ENCODE assay signal across 38 cellular contexts in the genomic region with DNA sequence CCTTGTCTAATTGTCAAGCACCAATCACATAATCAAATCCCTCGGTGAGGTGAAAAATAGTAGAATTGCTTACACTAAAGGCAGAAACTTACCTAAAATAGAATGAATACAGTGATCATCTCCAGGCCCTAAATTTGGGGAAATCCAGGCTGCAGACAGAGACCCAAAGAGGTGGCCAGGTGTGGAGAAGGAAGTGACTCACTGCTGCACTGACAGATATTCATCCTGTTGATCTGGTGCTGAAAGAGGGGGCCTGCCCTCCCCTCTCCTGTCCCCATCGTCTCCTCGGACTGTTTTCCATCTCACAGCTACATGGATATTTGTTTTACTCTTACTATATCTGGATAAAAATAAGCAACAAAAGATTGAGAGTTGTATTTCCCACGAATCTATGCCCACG. TPM values are rescaled to one million over a fixed set of nuclear protein-coding genes. Genes with fewer than 3 reads are reported as not detected.
"Had no signal": no experiment of that assay in that cellular context is flagged by ENCODE, and none has a peak within 500 bp of the region (broad histone marks: within the 10 kb centered on the region; RNA-seq: fewer than 3 reads in every experiment).

No MANE protein-coding gene starts in this region.

- H3K36me3 ChIP-seq: cardiac muscle cell, colonic mucosa, sigmoid colon, transverse colon, WERI-Rb-1 had no signal

- H3K27me3 ChIP-seq: cardiac muscle cell, colonic mucosa, testis had no signal

- H3K4me1 ChIP-seq: colonic mucosa, parathyroid adenoma, psoas muscle, sigmoid colon, testis, transverse colon had no signal

- H3K4me3 ChIP-seq: cardiac muscle cell, colonic mucosa, dorsolateral prefrontal cortex, psoas muscle, sigmoid colon, testis, transverse colon had no signal

- H3K36me3 Mint-ChIP-seq: mesothelial cell of epicardium; naive B cell; stimulated activated memory B cell treated with anti-CD40 and anti-IgM and Interleukin-4, amounts not matched to agents 10 μg/mL and 1 μg/mL and 100 μg/mL, for 72 hours had no signal

- H3K9me3 ChIP-seq: colonic mucosa, psoas muscle, sigmoid colon, testis, transverse colon had no signal

- H3K4me1 Mint-ChIP-seq: mesothelial cell of epicardium; naive B cell; stimulated activated memory B cell treated with anti-CD40 and anti-IgM and Interleukin-4, amounts not matched to agents 10 μg/mL and 1 μg/mL and 100 μg/mL, for 72 hours had no signal

- H3K27ac Mint-ChIP-seq: activated T-cell treated with anti-CD3 and anti-CD28 coated beads, Interleukin-2, amount 50 U/mL, for 24 hours; activated T-helper 2 cell treated with anti-CD3 and anti-CD28 coated beads, Interferon-gamma antibody, Interleukin-2, Interleukin-4, amounts not matched to agents 10 μg/mL and 5 μg/mL and 100 μg/mL, durations not matched to agents 14 hours and 24 hours and 36 hours; immature natural killer cell; mesothelial cell of epicardium; naive B cell; stimulated activated memory B cell treated with anti-CD40 and anti-IgM and Interleukin-4, amounts not matched to agents 10 μg/mL and 1 μg/mL and 100 μg/mL, for 72 hours; T-helper 17 cell had no signal

- H3K4me3 Mint-ChIP-seq: activated T-cell treated with anti-CD3 and anti-CD28 coated beads, Interleukin-2, amount 50 U/mL, for 24 hours; immature natural killer cell; mesothelial cell of epicardium; naive B cell; stimulated activated memory B cell treated with anti-CD40 and anti-IgM and Interleukin-4, amounts not matched to agents 10 μg/mL and 1 μg/mL and 100 μg/mL, for 72 hours; T-helper 17 cell had no signal

- DNase-seq: activated CD4-positive, alpha-beta T cell treated with anti-CD3 and anti-CD28 coated beads for 48 hours; activated CD4-positive, alpha-beta T cell treated with anti-CD3 and anti-CD28 coated beads, Interleukin-2, amount 50 U/mL, for 48 hours; activated CD8-positive, alpha-beta memory T cell treated with anti-CD3 and anti-CD28 coated beads, Interleukin-2, amount 50 U/mL, for 48 hours; activated T-cell treated with anti-CD3 and anti-CD28 coated beads, Interleukin-2, amount 50 U/mL, for 24 hours; anterior cingulate cortex; cerebellar nuclear complex; colonic mucosa; dorsolateral prefrontal cortex; effector memory CD4-positive, alpha-beta T cell; erythroblast; head of caudate nucleus; hippocampal formation; immature natural killer cell; kidney; left colon; naive B cell; nucleus accumbens; psoas muscle; sigmoid colon; small intestine; stimulated activated CD4-positive, alpha-beta T cell treated with anti-CD3 and anti-CD28 coated beads, Interleukin-4, amount 100 ng/mL, for 24 hours; T-helper 17 cell; T1000; testis; transverse colon; WERI-Rb-1 had no signal

- ATAC-seq: left colon; psoas muscle; SK-N-SH treated with all-trans-retinoic acid at 6 μM for 48 hours; stimulated activated memory B cell treated with anti-CD40 and anti-IgM and Interleukin-4, amounts not matched to agents 10 μg/mL and 1 μg/mL and 100 μg/mL, for 72 hours; T-helper 17 cell had no signal

- H3K27ac ChIP-seq: cardiac muscle cell, colonic mucosa, dorsolateral prefrontal cortex, parathyroid adenoma, psoas muscle, sigmoid colon, testis, transverse colon, WERI-Rb-1 had no signal

- H3K9me3 Mint-ChIP-seq: activated T-cell treated with anti-CD3 and anti-CD28 coated beads, Interleukin-2, amount 50 U/mL, for 24 hours; activated T-helper 2 cell treated with anti-CD3 and anti-CD28 coated beads, Interferon-gamma antibody, Interleukin-2, Interleukin-4, amounts not matched to agents 10 μg/mL and 5 μg/mL and 100 μg/mL, durations not matched to agents 14 hours and 24 hours and 36 hours; immature natural killer cell; naive B cell; stimulated activated memory B cell treated with anti-CD40 and anti-IgM and Interleukin-4, amounts not matched to agents 10 μg/mL and 1 μg/mL and 100 μg/mL, for 72 hours had no signal

RNA-seq across cellular contexts. Expression of gene OR2Y1, which starts 15.9 kb away (rescaled TPM):
- total RNA-seq: activated T-helper 2 cell treated with anti-CD3 and anti-CD28 coated beads, Interferon-gamma antibody, Interleukin-2, Interleukin-4, amounts not matched to agents 10 μg/mL and 5 μg/mL and 100 μg/mL, durations not matched to agents 14 hours and 24 hours and 36 hours; cardiac muscle cell; colonic mucosa; dorsolateral prefrontal cortex; fibroblast of lung; fibroblast of villous mesenchyme; kidney; left colon; lower leg skin; mesothelial cell of epicardium; psoas muscle; sigmoid colon; T-helper 17 cell; testis; transverse colon; urinary bladder had no signal
- polyA plus RNA-seq: adipose tissue, cardiac muscle cell, fibroblast of lung, immature natural killer cell, neural cell, psoas muscle, sigmoid colon, small intestine, urinary bladder had no signal
